9 cellular contexts compared by ENCODE assay signal in genomic region chr5:45454114-45454513, GRCh38.
DNase-seq lines count a peak whose midpoint lies in the region; ATAC-seq and TF ChIP-seq lines count a peak whose summit lies in the region.
"Had no signal": no experiment of that assay in that cellular context is flagged by ENCODE, and none has a peak within 500 bp of the region (broad histone marks: within the 10 kb centered on the region; RNA-seq: fewer than 3 reads in every experiment).

No MANE protein-coding gene starts in this region.

- no peak overlapping the region for H3K27ac ChIP-seq in GM23338 (ENCODE audit: low read depth)
- H3K27ac ChIP-seq in prostate gland: no peak overlapping the region

- no peak overlapping the region for H2AFZ ChIP-seq in GM23338

- H3K4me3 Mint-ChIP-seq in GM23338: no peak overlapping the region

- H3K4me2 ChIP-seq in GM23338: no peak overlapping the region

- H3K9me3 ChIP-seq in prostate gland: no peaks in the 10 kb centered on the region

- no peaks in the 10 kb centered on the region for H3K27me3 ChIP-seq in GM23338 (ENCODE audit: insufficient read depth)
- no peaks in the 10 kb centered on the region for H3K27me3 ChIP-seq in prostate gland (replicated peaks; ENCODE audit: insufficient read depth)

- no peaks in the 10 kb centered on the region for H4K20me1 ChIP-seq in GM23338 (replicated peaks; ENCODE audit: insufficient read depth)

- DNase-seq in A172 (ENCODE audit: low spot score) (peak; percentile 65), GM23338 (ENCODE audit: low spot score) (peak; percentile 86), OCI-M1 (lab: John Stamatoyannopoulos, UW) (peak; percentile 34), left ventricle myocardium superior (no peak), prostate gland (ENCODE audit: low spot score) (no peak), OCI-M2 (lab: John Stamatoyannopoulos, UW; ENCODE audit: unreplicated experiment) (no peak)
- DNase-seq: COR-L47 had no signal

- TF ChIP-seq POLR2A in prostate gland (IDR thresholded peaks at IDR 0.05): no peak

- H3K4me1 Mint-ChIP-seq in GM23338: peaks cover 5% of the 10 kb centered on the region; the same call in 2 of the 3 replicates

- H3K27me3 Mint-ChIP-seq in GM23338 (ENCODE audit: insufficient read depth, low read depth, poor library complexity): no peaks in the 10 kb centered on the region

- peak; percentile 99 for ATAC-seq in GM23338
- ATAC-seq in left ventricle myocardium superior: peak; percentile 93
- no peak for ATAC-seq in GM21717 (IDR thresholded peaks at IDR 0.05; ENCODE audit: unreplicated experiment)
- no peak for ATAC-seq in HG03108 (IDR thresholded peaks at IDR 0.05; ENCODE audit: unreplicated experiment)

- no peaks in the 10 kb centered on the region; the same call in 2 of the 3 replicates for H3K36me3 Mint-ChIP-seq in GM23338 (ENCODE audit: low read depth)

- 37% methylated on average over 4 of the region's 4 CpGs for WGBS in prostate gland

- H3K4me1 ChIP-seq in GM23338 (ENCODE audit: insufficient read depth): no peaks in the 10 kb centered on the region
- H3K4me1 ChIP-seq in prostate gland (replicated peaks): no peaks in the 10 kb centered on the region

- H3K36me3 ChIP-seq in GM23338 (ENCODE audit: insufficient read depth) (no peaks in the 10 kb centered on the region), prostate gland (no peaks in the 10 kb centered on the region)

- no peak for TF ChIP-seq CTCF in GM23338 (conservative IDR thresholded peaks at IDR 0.05; ENCODE audit: low read depth in 2 of 2)
- TF ChIP-seq CTCF in prostate gland (IDR thresholded peaks at IDR 0.05): no peak

- H3K27ac Mint-ChIP-seq in GM23338: no peak overlapping the region

- no peaks in the 10 kb centered on the region for H3K9me3 Mint-ChIP-seq in GM23338

- intact Hi-C loops in left ventricle myocardium superior (cut with micrococcal nuclease) (no loop called here), prostate gland (cut with DNase I) (no loop called here)

- H3K79me2 ChIP-seq in GM23338 (replicated peaks; ENCODE audit: insufficient read depth): no peaks in the 10 kb centered on the region

- H3K9me2 ChIP-seq in GM23338 (ENCODE audit: insufficient read depth): no peaks in the 10 kb centered on the region

- H3F3A ChIP-seq in GM23338 (replicated peaks; ENCODE audit: low read depth): no peaks in the 10 kb centered on the region

- H3K4me3 ChIP-seq in GM23338 (no peak overlapping the region), prostate gland (no peak overlapping the region)

TF ChIP-seq in GM23338, 12 proteins besides CTCF, POLR2A, EP300 and RAD21:
- no peak for TF ChIP-seq POLR2AphosphoS5 (IDR thresholded peaks at IDR 0.05; ENCODE audit: low read depth)
- TF ChIP-seq, protein P1, sequence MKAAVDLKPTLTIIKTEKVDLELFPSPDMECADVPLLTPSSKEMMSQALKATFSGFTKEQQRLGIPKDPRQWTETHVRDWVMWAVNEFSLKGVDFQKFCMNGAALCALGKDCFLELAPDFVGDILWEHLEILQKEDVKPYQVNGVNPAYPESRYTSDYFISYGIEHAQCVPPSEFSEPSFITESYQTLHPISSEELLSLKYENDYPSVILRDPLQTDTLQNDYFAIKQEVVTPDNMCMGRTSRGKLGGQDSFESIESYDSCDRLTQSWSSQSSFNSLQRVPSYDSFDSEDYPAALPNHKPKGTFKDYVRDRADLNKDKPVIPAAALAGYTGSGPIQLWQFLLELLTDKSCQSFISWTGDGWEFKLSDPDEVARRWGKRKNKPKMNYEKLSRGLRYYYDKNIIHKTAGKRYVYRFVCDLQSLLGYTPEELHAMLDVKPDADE (IDR thresholded peaks at IDR 0.05): no peak
- TF ChIP-seq REST (IDR thresholded peaks at IDR 0.05; ENCODE audit: unreplicated experiment): no peak
- no peak for TF ChIP-seq STAT1 (IDR thresholded peaks at IDR 0.05; ENCODE audit: unreplicated experiment)
- TF ChIP-seq EZH2phosphoT487 (IDR thresholded peaks at IDR 0.05; ENCODE audit: unreplicated experiment): no peak
- TF ChIP-seq ZNF331 (CRISPR knock-in tag; IDR thresholded peaks at IDR 0.05; ENCODE audit: low read depth): no peak

Comparison
In these comparisons a context has a peak if more than half of its experiments do, and no peak if none do; other contexts are left out.
1. DNase-seq: peak in A172 (single experiment), GM23338 (single experiment) and OCI-M1 (single experiment); none in left ventricle myocardium superior (single experiment), prostate gland (single experiment) and OCI-M2 (single experiment).
2. ATAC-seq: peak in GM23338 (single experiment) and left ventricle myocardium superior (single experiment); none in GM21717 (single experiment) and HG03108 (single experiment).